2 cellular contexts compared by ENCODE assay signal in genomic region chr1:89527750-89528381, GRCh38.
TF ChIP-seq lines count a peak whose summit lies in the region.

No MANE protein-coding gene starts in this region.

TF ChIP-seq in HepG2, 621 proteins besides CTCF, POLR2A, EP300 and RAD21:
- TF ChIP-seq NCOA1 (CRISPR knock-in tag; IDR thresholded peaks at IDR 0.05), result no peak
- peak; percentile 50; the same call in 1 of the 2 replicates for TF ChIP-seq NR2F6 (IDR thresholded peaks at IDR 0.05)
- TF ChIP-seq NR2F6 (CRISPR knock-in tag; IDR thresholded peaks at IDR 0.05), result no peak
TF ChIP-seq in HepG2: peak in this region for 1.

TF ChIP-seq in neural cell, 6 proteins besides CTCF, POLR2A, EP300 and RAD21:
- TF ChIP-seq REST (IDR thresholded peaks at IDR 0.05; ENCODE audit: borderline replicate concordance), result no peak
- no peak for TF ChIP-seq MXI1 (conservative IDR thresholded peaks at IDR 0.05; ENCODE audit: poor library complexity, severe bottlenecking)
- no peak for TF ChIP-seq EZH2 (IDR thresholded peaks at IDR 0.05; ENCODE audit: borderline replicate concordance, insufficient read depth, low read length, poor library complexity, severe bottlenecking)
- TF ChIP-seq POLR2AphosphoS5 (IDR thresholded peaks at IDR 0.05), result no peak
- no peak for TF ChIP-seq TAF1 (IDR thresholded peaks at IDR 0.05; ENCODE audit: low read depth)
- no peak for TF ChIP-seq SMC3 (conservative IDR thresholded peaks at IDR 0.05; ENCODE audit: poor library complexity)
TF ChIP-seq in neural cell: peak in this region for 0.
